Comparison of ENCODE assay signal across 6 cellular contexts in genomic region chr16:73737637-73738036, GRCh38.
"Had no signal": no experiment of that assay in that cellular context is flagged by ENCODE, and none has a peak within 500 bp of the region (broad histone marks: within the 10 kb centered on the region; RNA-seq: fewer than 3 reads in every experiment).

No MANE protein-coding gene starts in this region.

- H3K4me3 ChIP-seq: HAP-1, K562 had no signal

- H3K36me3 ChIP-seq: HAP-1 had no signal

- DNase-seq: GOT3, H7, IMR-90 had no signal

- H3K4me1 ChIP-seq: HAP-1 had no signal

- H3K9me3 ChIP-seq: HAP-1 had no signal

- ATAC-seq: HCT116, K562 had no signal
